Comparison of ENCODE assay signal across 1 cellular context in genomic region chrX:155819966-155820491, GRCh38.
TF ChIP-seq lines count a peak whose summit lies in the region.

No MANE protein-coding gene starts in this region.

TF ChIP-seq in WTC11, 78 proteins besides CTCF, POLR2A, EP300 and RAD21 (continued from another document):
- TF ChIP-seq IRF2 (CRISPR knock-in tag; IDR thresholded peaks at IDR 0.05; ENCODE audit: borderline replicate concordance, low read depth) (no peak), RORB (CRISPR knock-in tag; IDR thresholded peaks at IDR 0.05) (no peak)
- TF ChIP-seq, protein P1, sequence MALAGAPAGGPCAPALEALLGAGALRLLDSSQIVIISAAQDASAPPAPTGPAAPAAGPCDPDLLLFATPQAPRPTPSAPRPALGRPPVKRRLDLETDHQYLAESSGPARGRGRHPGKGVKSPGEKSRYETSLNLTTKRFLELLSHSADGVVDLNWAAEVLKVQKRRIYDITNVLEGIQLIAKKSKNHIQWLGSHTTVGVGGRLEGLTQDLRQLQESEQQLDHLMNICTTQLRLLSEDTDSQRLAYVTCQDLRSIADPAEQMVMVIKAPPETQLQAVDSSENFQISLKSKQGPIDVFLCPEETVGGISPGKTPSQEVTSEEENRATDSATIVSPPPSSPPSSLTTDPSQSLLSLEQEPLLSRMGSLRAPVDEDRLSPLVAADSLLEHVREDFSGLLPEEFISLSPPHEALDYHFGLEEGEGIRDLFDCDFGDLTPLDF (CRISPR knock-in tag; IDR thresholded peaks at IDR 0.05): no peak
- TF ChIP-seq, protein P2, sequence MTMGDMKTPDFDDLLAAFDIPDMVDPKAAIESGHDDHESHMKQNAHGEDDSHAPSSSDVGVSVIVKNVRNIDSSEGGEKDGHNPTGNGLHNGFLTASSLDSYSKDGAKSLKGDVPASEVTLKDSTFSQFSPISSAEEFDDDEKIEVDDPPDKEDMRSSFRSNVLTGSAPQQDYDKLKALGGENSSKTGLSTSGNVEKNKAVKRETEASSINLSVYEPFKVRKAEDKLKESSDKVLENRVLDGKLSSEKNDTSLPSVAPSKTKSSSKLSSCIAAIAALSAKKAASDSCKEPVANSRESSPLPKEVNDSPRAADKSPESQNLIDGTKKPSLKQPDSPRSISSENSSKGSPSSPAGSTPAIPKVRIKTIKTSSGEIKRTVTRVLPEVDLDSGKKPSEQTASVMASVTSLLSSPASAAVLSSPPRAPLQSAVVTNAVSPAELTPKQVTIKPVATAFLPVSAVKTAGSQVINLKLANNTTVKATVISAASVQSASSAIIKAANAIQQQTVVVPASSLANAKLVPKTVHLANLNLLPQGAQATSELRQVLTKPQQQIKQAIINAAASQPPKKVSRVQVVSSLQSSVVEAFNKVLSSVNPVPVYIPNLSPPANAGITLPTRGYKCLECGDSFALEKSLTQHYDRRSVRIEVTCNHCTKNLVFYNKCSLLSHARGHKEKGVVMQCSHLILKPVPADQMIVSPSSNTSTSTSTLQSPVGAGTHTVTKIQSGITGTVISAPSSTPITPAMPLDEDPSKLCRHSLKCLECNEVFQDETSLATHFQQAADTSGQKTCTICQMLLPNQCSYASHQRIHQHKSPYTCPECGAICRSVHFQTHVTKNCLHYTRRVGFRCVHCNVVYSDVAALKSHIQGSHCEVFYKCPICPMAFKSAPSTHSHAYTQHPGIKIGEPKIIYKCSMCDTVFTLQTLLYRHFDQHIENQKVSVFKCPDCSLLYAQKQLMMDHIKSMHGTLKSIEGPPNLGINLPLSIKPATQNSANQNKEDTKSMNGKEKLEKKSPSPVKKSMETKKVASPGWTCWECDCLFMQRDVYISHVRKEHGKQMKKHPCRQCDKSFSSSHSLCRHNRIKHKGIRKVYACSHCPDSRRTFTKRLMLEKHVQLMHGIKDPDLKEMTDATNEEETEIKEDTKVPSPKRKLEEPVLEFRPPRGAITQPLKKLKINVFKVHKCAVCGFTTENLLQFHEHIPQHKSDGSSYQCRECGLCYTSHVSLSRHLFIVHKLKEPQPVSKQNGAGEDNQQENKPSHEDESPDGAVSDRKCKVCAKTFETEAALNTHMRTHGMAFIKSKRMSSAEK (CRISPR knock-in tag; IDR thresholded peaks at IDR 0.05; ENCODE audit: borderline replicate concordance): no peak
